14 cellular contexts compared by ENCODE assay signal in the genomic region with DNA sequence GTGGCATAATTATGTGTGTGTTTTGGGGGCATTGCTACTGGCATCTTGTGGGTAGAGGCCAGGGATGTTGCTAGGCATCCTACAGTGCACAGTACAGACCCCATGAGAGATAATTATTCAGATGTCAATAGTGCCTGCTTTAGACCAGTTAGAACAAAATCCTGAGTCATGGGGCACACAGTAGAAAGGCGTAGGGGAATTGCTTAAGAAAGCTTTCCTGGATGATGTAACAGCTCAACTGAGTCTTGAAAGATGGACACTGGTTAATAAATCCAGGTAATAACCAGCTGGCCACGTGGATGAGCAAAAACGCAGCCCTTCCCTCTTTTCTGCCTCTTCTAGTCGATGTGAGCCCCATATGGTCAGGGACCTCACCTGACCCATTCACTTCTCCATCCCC. TPM values are rescaled to one million over a fixed set of nuclear protein-coding genes. Genes with fewer than 3 reads are reported as not detected.
"Had no signal": no experiment of that assay in that cellular context is flagged by ENCODE, and none has a peak within 500 bp of the region (broad histone marks: within the 10 kb centered on the region; RNA-seq: fewer than 3 reads in every experiment).

No MANE protein-coding gene starts in this region.

- H3K4me3 ChIP-seq: coronary artery, lung, neural progenitor cell, transverse colon, vagina had no signal

- H3K27me3 ChIP-seq: neural progenitor cell, vagina had no signal

- H3K9me3 ChIP-seq: transverse colon, vagina had no signal

- ATAC-seq: sciatic nerve; stimulated activated naive CD8-positive, alpha-beta T cell treated with anti-CD3 and anti-CD28 coated beads, Interleukin-15, Interleukin-2, amounts not matched to agents 100 U/mL and 50 U/mL, for 24 hours had no signal

- H3K4me1 ChIP-seq: neural progenitor cell, transverse colon, vagina had no signal

- DNase-seq: activated CD4-positive, alpha-beta T cell treated with anti-CD3 and anti-CD28 coated beads, Interleukin-2, amount 10 ng/mL, durations not matched to agents 7 days and 5 days; activated naive CD4-positive, alpha-beta T cell treated with anti-CD3 and anti-CD28 coated beads, Interleukin-2, amount 10 ng/mL, durations not matched to agents 7 days and 5 days; activated T-cell treated with anti-CD3 and anti-CD28 coated beads for 4 hours; effector CD4-positive, alpha-beta T cell; islet precursor cell; midbrain; stimulated activated naive CD8-positive, alpha-beta T cell treated with anti-CD3 and anti-CD28 coated beads, Interleukin-15, Interleukin-2, amounts not matched to agents 100 U/mL and 50 U/mL, for 24 hours; transverse colon had no signal

- H3K27ac ChIP-seq: coronary artery, neural progenitor cell, transverse colon, vagina had no signal

- H3K36me3 ChIP-seq: neural progenitor cell, transverse colon, vagina had no signal

RNA-seq across cellular contexts. Expression of gene KCNB1, which starts 51.1 kb away (rescaled TPM):
- total RNA-seq: activated CD8-positive, alpha-beta memory T cell treated with anti-CD3 and anti-CD28 coated beads for 36 hours had no signal
